ENCODE assay signal across 11 cellular contexts in the genomic region with DNA sequence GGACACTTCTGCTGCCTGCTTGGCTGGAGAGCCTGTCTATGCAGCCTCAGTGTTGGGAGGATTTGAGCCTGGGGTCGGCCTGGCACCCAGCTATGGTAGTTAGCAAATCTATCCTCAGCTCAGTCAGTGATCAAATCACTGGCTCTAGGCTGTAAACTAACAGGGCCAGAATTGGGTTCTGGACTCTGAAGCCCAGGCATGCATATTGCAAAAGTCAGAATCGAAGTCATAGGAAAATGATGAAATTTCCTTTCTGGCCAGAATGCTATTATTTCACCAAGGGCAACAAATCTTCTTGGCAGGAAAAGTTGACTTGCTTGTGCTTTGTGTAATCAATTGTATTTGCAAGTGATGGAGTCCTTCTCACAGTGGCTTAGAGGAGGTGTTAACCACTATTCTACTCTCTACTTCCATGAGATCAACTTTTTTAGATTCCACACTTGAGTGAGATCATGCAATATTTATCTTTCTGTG.
DNase-seq lines count a peak whose midpoint lies in the region; ATAC-seq and TF ChIP-seq lines count a peak whose summit lies in the region.
"Had no signal": no experiment of that assay in that cellular context is flagged by ENCODE, and none has a peak within 500 bp of the region (broad histone marks: within the 10 kb centered on the region; RNA-seq: fewer than 3 reads in every experiment).

No MANE protein-coding gene starts in this region.

- H3K14ac ChIP-seq in mesenchymal stem cell (ENCODE audit: low read length in 2 of 2), result no peak overlapping the region

- no peak overlapping the region for H3K4ac ChIP-seq in mesenchymal stem cell (ENCODE audit: low read depth in 1 of 2, low read length in 2 of 2)

- H2BK15ac ChIP-seq in mesenchymal stem cell (ENCODE audit: low read depth, poor library complexity, severe bottlenecking), result no peak overlapping the region

- no peak overlapping the region for H2BK5ac ChIP-seq in mesenchymal stem cell (ENCODE audit: low read depth, low read length, poor library complexity, severe bottlenecking)

- H3K18ac ChIP-seq in mesenchymal stem cell (ENCODE audit: low read depth in 1 of 2, low read length in 2 of 2), result peak overlapping the region in 1 of 2 experiments; percentile 1

- H3K36me3 ChIP-seq in mesenchymal stem cell (ENCODE audit: control insufficient read depth in 1 of 2, insufficient read depth in 2 of 2, low read depth in 1 of 2, low read length in 2 of 2) (no peaks in the 10 kb centered on the region), upper lobe of right lung (no peaks in the 10 kb centered on the region)

- H3K27me3 Mint-ChIP-seq in activated CD8-positive, alpha-beta T cell treated with anti-CD3 and anti-CD28 coated beads for 36 hours, result no peaks in the 10 kb centered on the region
- H3K27me3 Mint-ChIP-seq in activated CD8-positive, alpha-beta T cell treated with anti-CD3 and anti-CD28 coated beads, Interleukin-2, amount 10 ng/mL, durations not matched to agents 7 days and 5 days (ENCODE audit: low read depth), result no peaks in the 10 kb centered on the region

- peak overlapping the region; percentile 65 for H4K8ac ChIP-seq in mesenchymal stem cell (ENCODE audit: low read length)

- POLR2A ChIA-PET in activated CD8-positive, alpha-beta T cell treated with anti-CD3 and anti-CD28 coated beads for 36 hours (lab: Charles Lee), result interaction anchor here (0.6 kb wide), 1 partner anchor 518 kb away, joined by 5 read pairs; no protein-coding TSS in a partner anchor
- POLR2A ChIA-PET in activated CD8-positive, alpha-beta T cell treated with anti-CD3 and anti-CD28 coated beads, Interleukin-2, amount 10 ng/mL, durations not matched to agents 7 days and 5 days (lab: Charles Lee), result no interaction called here

- DNase-seq in activated CD8-positive, alpha-beta T cell treated with anti-CD3 and anti-CD28 coated beads for 36 hours, result no peak
- no peak for DNase-seq in activated CD8-positive, alpha-beta T cell treated with anti-CD3 and anti-CD28 coated beads, Interleukin-2, amount 10 ng/mL, durations not matched to agents 7 days and 5 days
- DNase-seq in epidermal melanocyte (ENCODE audit: insufficient read length, low spot score), result peak; percentile 25
- DNase-seq in mesenchymal stem cell, result peak; percentile 71
- no peak for DNase-seq in upper lobe of right lung
- no peak for DNase-seq in kidney tubule cell (ENCODE audit: low spot score)
- no peak for DNase-seq in retina
- DNase-seq: NCI-H526 had no signal

- H3K9ac ChIP-seq in mesenchymal stem cell (ENCODE audit: low read length), result peak overlapping the region; percentile 73

- H3K9me3 ChIP-seq in mesenchymal stem cell (ENCODE audit: control insufficient read depth, low read length), result no peaks in the 10 kb centered on the region
- no peaks in the 10 kb centered on the region for H3K9me3 ChIP-seq in upper lobe of right lung

- H3K27ac ChIP-seq in mesenchymal stem cell (ENCODE audit: low read length, poor library complexity, severe bottlenecking) (no peak overlapping the region), upper lobe of right lung (peak overlapping the region; percentile 45)
- H3K27ac ChIP-seq: VCaP had no signal

- H2BK120ac ChIP-seq in mesenchymal stem cell (ENCODE audit: low read depth, low read length), result no peak overlapping the region

- CTCF ChIA-PET in activated CD8-positive, alpha-beta T cell treated with anti-CD3 and anti-CD28 coated beads for 36 hours (lab: Charles Lee), result interaction anchor here (0.7 to 1.1 kb wide), 4 partner anchors 10 to 950 kb away, joined by 3 read pairs; no protein-coding TSS in a partner anchor
- CTCF ChIA-PET in activated CD8-positive, alpha-beta T cell treated with anti-CD3 and anti-CD28 coated beads, Interleukin-2, amount 10 ng/mL, durations not matched to agents 7 days and 5 days (lab: Charles Lee), result interaction anchor here (0.6 to 1.3 kb wide), 3 partner anchors 17 to 266 kb away, joined by 3 to 8 read pairs (median 3); no protein-coding TSS in a partner anchor

- peak; percentile 34 for ATAC-seq in activated CD8-positive, alpha-beta T cell treated with anti-CD3 and anti-CD28 coated beads for 36 hours
- no peak for ATAC-seq in activated CD8-positive, alpha-beta T cell treated with anti-CD3 and anti-CD28 coated beads, Interleukin-2, amount 10 ng/mL, durations not matched to agents 7 days and 5 days
- ATAC-seq in upper lobe of right lung (peak; percentile 56), HG03469 (IDR thresholded peaks at IDR 0.05; ENCODE audit: unreplicated experiment) (no peak)

- H2AK5ac ChIP-seq in mesenchymal stem cell (ENCODE audit: low read length, severe bottlenecking), result peak overlapping the region; percentile 20

- H3K4me1 Mint-ChIP-seq in activated CD8-positive, alpha-beta T cell treated with anti-CD3 and anti-CD28 coated beads for 36 hours (ENCODE audit: low read depth), result peaks cover 15% of the 10 kb centered on the region
- H3K4me1 Mint-ChIP-seq in activated CD8-positive, alpha-beta T cell treated with anti-CD3 and anti-CD28 coated beads, Interleukin-2, amount 10 ng/mL, durations not matched to agents 7 days and 5 days (ENCODE audit: low read depth), result no peaks in the 10 kb centered on the region

- intact Hi-C loops in activated CD8-positive, alpha-beta T cell treated with anti-CD3 and anti-CD28 coated beads for 36 hours (cut with micrococcal nuclease), result no loop called here
- intact Hi-C loops in upper lobe of right lung (cut with DNase I), result no loop called here

- no peaks in the 10 kb centered on the region for H3K9me3 Mint-ChIP-seq in activated CD8-positive, alpha-beta T cell treated with anti-CD3 and anti-CD28 coated beads for 36 hours
- no peaks in the 10 kb centered on the region for H3K9me3 Mint-ChIP-seq in activated CD8-positive, alpha-beta T cell treated with anti-CD3 and anti-CD28 coated beads, Interleukin-2, amount 10 ng/mL, durations not matched to agents 7 days and 5 days (ENCODE audit: insufficient read depth)

- H2BK12ac ChIP-seq in mesenchymal stem cell (ENCODE audit: low read length in 2 of 2), result no peak overlapping the region

- H3K23ac ChIP-seq in mesenchymal stem cell (ENCODE audit: low read length in 2 of 2), result no peak overlapping the region

- no peak overlapping the region for H3K4me3 ChIP-seq in mesenchymal stem cell (ENCODE audit: insufficient read depth in 1 of 2, low read depth in 1 of 2, low read length in 2 of 2)
- no peak overlapping the region for H3K4me3 ChIP-seq in upper lobe of right lung

- peak overlapping the region; percentile 52 for H4K91ac ChIP-seq in mesenchymal stem cell (ENCODE audit: low read length)

- TF ChIP-seq CTCF in activated CD8-positive, alpha-beta T cell treated with anti-CD3 and anti-CD28 coated beads for 36 hours (IDR thresholded peaks at IDR 0.05), result no peak
- no peak for TF ChIP-seq CTCF in upper lobe of right lung (IDR thresholded peaks at IDR 0.05)

- no peaks in the 10 kb centered on the region for H3K36me3 Mint-ChIP-seq in activated CD8-positive, alpha-beta T cell treated with anti-CD3 and anti-CD28 coated beads for 36 hours (ENCODE audit: low read depth)
- no peaks in the 10 kb centered on the region for H3K36me3 Mint-ChIP-seq in activated CD8-positive, alpha-beta T cell treated with anti-CD3 and anti-CD28 coated beads, Interleukin-2, amount 10 ng/mL, durations not matched to agents 7 days and 5 days (ENCODE audit: low read depth)

- no peak overlapping the region for H2AFZ ChIP-seq in mesenchymal stem cell (ENCODE audit: low read depth, low read length)

- H3K4me2 ChIP-seq in mesenchymal stem cell (ENCODE audit: low read length, poor library complexity, severe bottlenecking), result no peak overlapping the region

- WGBS in mesenchymal stem cell, result 76% methylated on average over 2 of the region's 2 CpGs

- peaks cover 19% of the 10 kb centered on the region for H3K79me1 ChIP-seq in mesenchymal stem cell (replicated peaks; ENCODE audit: low read length, poor library complexity, severe bottlenecking)

- H3K27ac Mint-ChIP-seq in activated CD8-positive, alpha-beta T cell treated with anti-CD3 and anti-CD28 coated beads for 36 hours, result no peak overlapping the region
- H3K27ac Mint-ChIP-seq in activated CD8-positive, alpha-beta T cell treated with anti-CD3 and anti-CD28 coated beads, Interleukin-2, amount 10 ng/mL, durations not matched to agents 7 days and 5 days, result no peak overlapping the region

- H3K27me3 ChIP-seq in mesenchymal stem cell (ENCODE audit: control insufficient read depth in 1 of 2, insufficient read depth in 1 of 2, low read length in 2 of 2) (no peaks in the 10 kb centered on the region), upper lobe of right lung (no peaks in the 10 kb centered on the region)

- H3K4me3 Mint-ChIP-seq in activated CD8-positive, alpha-beta T cell treated with anti-CD3 and anti-CD28 coated beads for 36 hours, result no peak overlapping the region
- H3K4me3 Mint-ChIP-seq in activated CD8-positive, alpha-beta T cell treated with anti-CD3 and anti-CD28 coated beads, Interleukin-2, amount 10 ng/mL, durations not matched to agents 7 days and 5 days, result no peak overlapping the region
- H3K4me3 Mint-ChIP-seq: neural crest cell had no signal

- H3K4me1 ChIP-seq in mesenchymal stem cell (ENCODE audit: control insufficient read depth, insufficient read depth, low read depth, low read length) (peaks cover 8% of the 10 kb centered on the region), upper lobe of right lung (peaks cover 21% of the 10 kb centered on the region)

Comparison
In these comparisons a context has a peak if more than half of its experiments do, and no peak if none do; other contexts are left out.
1. ATAC-seq: peak in activated CD8-positive, alpha-beta T cell treated with anti-CD3 and anti-CD28 coated beads for 36 hours (single experiment) and upper lobe of right lung (single experiment); none in activated CD8-positive, alpha-beta T cell treated with anti-CD3 and anti-CD28 coated beads, Interleukin-2, amount 10 ng/mL, durations not matched to agents 7 days and 5 days (single experiment) and HG03469 (single experiment).
2. DNase-seq: peak in epidermal melanocyte (single experiment) and mesenchymal stem cell (single experiment); none in activated CD8-positive, alpha-beta T cell treated with anti-CD3 and anti-CD28 coated beads for 36 hours (single experiment), activated CD8-positive, alpha-beta T cell treated with anti-CD3 and anti-CD28 coated beads, Interleukin-2, amount 10 ng/mL, durations not matched to agents 7 days and 5 days (single experiment), upper lobe of right lung (single experiment), kidney tubule cell (single experiment) and retina (single experiment).